In the genomic region with DNA sequence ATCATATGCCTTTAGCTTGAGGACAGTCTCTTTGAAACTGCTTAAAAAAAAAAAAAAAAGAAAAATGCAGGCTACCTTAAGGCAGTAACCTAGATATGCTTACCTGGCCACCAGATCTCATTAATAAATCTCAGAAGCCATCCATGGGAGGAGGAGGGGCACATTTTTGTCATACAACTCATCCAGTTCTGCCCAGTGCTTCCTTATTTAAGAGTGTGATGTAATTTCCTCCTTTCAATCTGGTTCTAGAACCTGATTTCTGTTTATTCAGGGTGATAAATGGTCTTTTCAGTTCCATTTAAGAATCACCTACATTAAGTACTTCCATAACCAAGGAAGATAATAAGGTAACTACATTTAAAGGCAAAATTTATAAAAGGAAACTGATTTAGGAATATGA, we compare ENCODE assay signal across 11 cellular contexts. TPM values are rescaled to one million over a fixed set of nuclear protein-coding genes. Genes with fewer than 3 reads are reported as not detected.
DNase-seq lines count a peak whose midpoint lies in the region; ATAC-seq, FAIRE-seq and TF ChIP-seq lines count a peak whose summit lies in the region.
"Had no signal": no experiment of that assay in that cellular context is flagged by ENCODE, and none has a peak within 500 bp of the region (broad histone marks: within the 10 kb centered on the region; RNA-seq: fewer than 3 reads in every experiment).

No MANE protein-coding gene starts in this region.

- in situ Hi-C loops in GM12878 (cut with MboI) = loop anchor here (5.0 kb wide), 1 partner anchor 292 kb away; no protein-coding TSS in a partner anchor

- TF ChIP-seq CTCF in right atrium auricular region (IDR thresholded peaks at IDR 0.05) = no peak
- TF ChIP-seq CTCF in GM12878 (IDR thresholded peaks at IDR 0.05 in 2 of 3, conservative IDR thresholded peaks at IDR 0.05 in 1 of 3; ENCODE audit: control insufficient read depth in 2 of 3, extremely low read depth in 1 of 3, insufficient read depth in 1 of 3, low read depth in 3 of 3, low read length in 3 of 3) = no peak
- TF ChIP-seq CTCF in right lobe of liver (IDR thresholded peaks at IDR 0.05) = no peak

- no peak overlapping the region for H3K4me2 ChIP-seq in GM12878 (ENCODE audit: control insufficient read depth, insufficient read depth)

- no peak for TF ChIP-seq POLR2A in GM12878 (IDR thresholded peaks at IDR 0.05; ENCODE audit: low read depth, low read length)
- peak; percentile 3 for TF ChIP-seq POLR2A in right lobe of liver (IDR thresholded peaks at IDR 0.05)

- RAD21 ChIA-PET in GM12878 (lab: Charles Lee; ENCODE audit: unreplicated experiment) = interaction anchor here (0.6 to 0.7 kb wide), 2 partner anchors 51 to 850 kb away, joined by 3 read pairs; no protein-coding TSS in a partner anchor

- no peak overlapping the region for H2AFZ ChIP-seq in GM12878 (ENCODE audit: control insufficient read depth, low read depth, low read length)

- no peak overlapping the region for H3K4me3 Mint-ChIP-seq in stimulated activated memory B cell treated with anti-CD40 and anti-IgM and Interleukin-4, amounts not matched to agents 10 μg/mL and 1 μg/mL and 100 μg/mL, for 72 hours

- H3K27me3 ChIP-seq in right atrium auricular region (no peaks in the 10 kb centered on the region), GM12878 (replicated peaks in 1 of 2; ENCODE audit: control insufficient read depth in 2 of 2, insufficient read depth in 2 of 2, low read length in 1 of 2) (peaks cover 0 to under 1% of the 10 kb centered on the region in 2 experiments; a peak in 1 of 4 replicates), right lobe of liver (no peaks in the 10 kb centered on the region)
- H3K27me3 ChIP-seq: cardiac muscle cell had no signal

- no peak overlapping the region for H3K4me3 ChIP-seq in right atrium auricular region
- no peak overlapping the region for H3K4me3 ChIP-seq in GM12878
- H3K4me3 ChIP-seq in right lobe of liver = peak overlapping the region in 2 of 3 donors; percentile 10 to 76
- H3K4me3 ChIP-seq: cardiac muscle cell had no signal

- intact Hi-C loops in Right ventricle myocardium superior (cut with DNase I) (no loop called here), GM12878 (cut with micrococcal nuclease; ENCODE audit: unreplicated experiment) (no loop called here), right lobe of liver (cut with DNase I) (no loop called here)

- no peak overlapping the region for H3K27ac Mint-ChIP-seq in stimulated activated memory B cell treated with anti-CD40 and anti-IgM and Interleukin-4, amounts not matched to agents 10 μg/mL and 1 μg/mL and 100 μg/mL, for 72 hours

- no peak for FAIRE-seq in GM12878 (lab: Jason Lieb, UNC)

- H3K4me1 Mint-ChIP-seq in stimulated activated memory B cell treated with anti-CD40 and anti-IgM and Interleukin-4, amounts not matched to agents 10 μg/mL and 1 μg/mL and 100 μg/mL, for 72 hours = peaks cover 2% of the 10 kb centered on the region

- SMC1A ChIA-PET in GM12878 (lab: Charles Lee; ENCODE audit: uncharacterized antibody, unreplicated experiment) = interaction anchor here (1.8 to 10.0 kb wide), 2 partner anchors 44 to 294 kb away, joined by 10 to 79 read pairs; no protein-coding TSS in a partner anchor

- no peak for ATAC-seq in Right ventricle myocardium superior (ENCODE audit: poor library complexity)
- peak; percentile 66 for ATAC-seq in GM12878
- peak in 3 of 4 donors; percentile 0 to 35 (median 4) for ATAC-seq in right lobe of liver
- ATAC-seq in HG03139 (IDR thresholded peaks at IDR 0.05; ENCODE audit: unreplicated experiment) = no peak
- no peak for ATAC-seq in stimulated activated memory B cell treated with anti-CD40 and anti-IgM and Interleukin-4, amounts not matched to agents 10 μg/mL and 1 μg/mL and 100 μg/mL, for 72 hours
- no peak for ATAC-seq in GM21619 (IDR thresholded peaks at IDR 0.05; ENCODE audit: unreplicated experiment)

- H3K9ac ChIP-seq in GM12878 (ENCODE audit: control insufficient read depth, insufficient read depth, low read length) = no peak overlapping the region

- H3K36me3 Mint-ChIP-seq in stimulated activated memory B cell treated with anti-CD40 and anti-IgM and Interleukin-4, amounts not matched to agents 10 μg/mL and 1 μg/mL and 100 μg/mL, for 72 hours = no peaks in the 10 kb centered on the region

- H4K20me1 ChIP-seq in GM12878 (ENCODE audit: control insufficient read depth, insufficient read depth) = no peaks in the 10 kb centered on the region

- CTCF ChIA-PET in GM12878 (lab: Yijun Ruan, JAX) = interaction anchor here (1.0 to 11.7 kb wide), 7 partner anchors 11 to 330 kb away, joined by 3 to 263 read pairs (median 4); no protein-coding TSS in a partner anchor

- H3K79me2 ChIP-seq in GM12878 (ENCODE audit: control insufficient read depth, insufficient read depth, low read length) = no peaks in the 10 kb centered on the region

- no peak for TF ChIP-seq EP300 in GM12878 (IDR thresholded peaks at IDR 0.05; ENCODE audit: borderline replicate concordance in 1 of 2, control insufficient read depth in 1 of 2, low read depth in 2 of 2, low read length in 2 of 2)

- H3K9me3 Mint-ChIP-seq in stimulated activated memory B cell treated with anti-CD40 and anti-IgM and Interleukin-4, amounts not matched to agents 10 μg/mL and 1 μg/mL and 100 μg/mL, for 72 hours = no peaks in the 10 kb centered on the region
- H3K9me3 Mint-ChIP-seq: neural crest cell had no signal

- POLR2A ChIA-PET in GM12878 (lab: Charles Lee) = interaction anchor here (0.6 kb wide), 1 partner anchor 669 kb away, joined by 3 read pairs; no protein-coding TSS in a partner anchor

- no peak for TF ChIP-seq RAD21 in GM12878 (IDR thresholded peaks at IDR 0.05; ENCODE audit: insufficient read depth, low read depth, low read length)

- peak; percentile 52 for DNase-seq in right atrium auricular region (ENCODE audit: low spot score)
- DNase-seq in Right ventricle myocardium superior = no peak
- DNase-seq in GM12878 (ENCODE audit: low read depth, low spot score) = no peak
- DNase-seq in right lobe of liver = no peak
- no peak for DNase-seq in iPS-NIHi11 (ENCODE audit: low spot score)
- DNase-seq: KG1 had no signal

- H3K27ac ChIP-seq in right atrium auricular region (no peak overlapping the region), GM12878 (ENCODE audit: control insufficient read depth, insufficient read depth) (no peak overlapping the region), right lobe of liver (peak overlapping the region; percentile 11 to 100 (median 100))
- H3K27ac ChIP-seq: cardiac muscle cell had no signal

- peaks cover 0 to 47% of the 10 kb centered on the region in 2 donors for H3K4me1 ChIP-seq in right atrium auricular region
- no peaks in the 10 kb centered on the region for H3K4me1 ChIP-seq in GM12878 (ENCODE audit: control insufficient read depth, insufficient read depth, low read length)
- peaks cover 0 to 62% (median 8%) of the 10 kb centered on the region in 4 donors for H3K4me1 ChIP-seq in right lobe of liver

- no peaks in the 10 kb centered on the region for H3K36me3 ChIP-seq in right atrium auricular region
- no peaks in the 10 kb centered on the region for H3K36me3 ChIP-seq in GM12878 (ENCODE audit: control insufficient read depth in 2 of 2, insufficient read depth in 2 of 2, low read length in 1 of 2)
- peaks cover 0 to 86% (median 11%) of the 10 kb centered on the region in 4 donors for H3K36me3 ChIP-seq in right lobe of liver
- H3K36me3 ChIP-seq: cardiac muscle cell had no signal

- peaks cover 11% of the 10 kb centered on the region for H3K27me3 Mint-ChIP-seq in stimulated activated memory B cell treated with anti-CD40 and anti-IgM and Interleukin-4, amounts not matched to agents 10 μg/mL and 1 μg/mL and 100 μg/mL, for 72 hours

- H3K9me3 ChIP-seq in right atrium auricular region (no peaks in the 10 kb centered on the region), GM12878 (replicated peaks; ENCODE audit: control insufficient read depth, insufficient read depth, low read length) (no peaks in the 10 kb centered on the region), right lobe of liver (no peaks in the 10 kb centered on the region)

- BruUV-seq in GM12878 (replicated peaks; lab: Mats Ljungman, UMichigan) = no TSS peak

RNA-seq across cellular contexts. Expression of a gene that starts 6.1 kb away (rescaled TPM):
- total RNA-seq in right atrium auricular region (10 to 100 TPM; 33.0 to 34.5 TPM), Right ventricle myocardium superior (11.1 TPM), GM12878 (2014; rRNA removed) (3.8 and 4.4 TPM in 2 replicates), GM12878 (2014; rRNA removed; fragmentation: Illumina TruSeq; extraction: Trizol) (4.1 TPM in 2 replicates), GM12878 (2021) (4.6 and 6.5 TPM in 2 replicates), right lobe of liver (100 to 1,000 TPM; 109 to 539 (median 214) TPM)
- 0.71 and 0.98 TPM in 2 replicates for total RNA-seq in GM12878 (2013; cell fraction: nucleolus; rRNA removed)
- 2.0 TPM for polyA plus RNA-seq in GM12878 (2011; ENCODE audit: low read depth)
- polyA plus RNA-seq in GM12878 (2011; rRNA removed) (0.73 and 0.90 TPM in 2 replicates), GM12878 (2014; fragmentation: Illumina TruSeq; extraction: Trizol) (5.9 and 6.9 TPM in 2 replicates), GM12878 (2014; fragmentation: Nextera tagmentation; extraction: Ambion mirVana) (1 to 10 TPM; 1.6 to 2.4 TPM), GM12878 (2014; rRNA removed) (3.2 and 4.0 TPM in 2 replicates), GM12878 (2016; fragmentation: Nextera tagmentation; extraction: Ambion mirVana) (1 to 10 TPM; 2.0 to 2.3 TPM)
- 0.49 and 0.53 TPM in 2 replicates for polyA plus RNA-seq in GM12878 (2011; cell fraction: cytosol; rRNA removed)
- 0.67 and 0.69 TPM in 2 replicates for polyA plus RNA-seq in GM12878 (2011; cell fraction: nucleus; rRNA removed)
- polyA plus RNA-seq in GM12878 (2012) = 2.3 and 2.4 TPM in 2 replicates
- 0.59 and 0.62 TPM in 2 replicates for polyA minus RNA-seq in GM12878 (2011; rRNA and poly(A)+ RNA removed)
- polyA minus RNA-seq in GM12878 (2011; cell fraction: cytosol; rRNA and poly(A)+ RNA removed) = 0.80 and 0.94 TPM in 2 replicates
- polyA minus RNA-seq in GM12878 (2011; cell fraction: nucleus; rRNA and poly(A)+ RNA removed) = 0.48 TPM in 2 replicates

RNA-seq across cellular contexts. Expression of a gene that starts 58.5 kb away (rescaled TPM):
- total RNA-seq in right atrium auricular region (100 to 1,000 TPM; 206 to 266 TPM), Right ventricle myocardium superior (361 TPM), GM12878 (2014; rRNA removed) (267 and 294 TPM in 2 replicates), GM12878 (2014; rRNA removed; fragmentation: Illumina TruSeq; extraction: Trizol) (293 and 296 TPM in 2 replicates), GM12878 (2021) (405 and 406 TPM in 2 replicates), right lobe of liver (100 to 1,000 TPM; 144 to 218 (median 173) TPM)
- total RNA-seq in GM12878 (2013; cell fraction: nucleolus; rRNA removed) = 40.2 and 45.4 TPM in 2 replicates
- polyA plus RNA-seq in GM12878 (2011; ENCODE audit: low read depth) = 273 TPM
- polyA plus RNA-seq in GM12878 (2011; rRNA removed) (523 and 619 TPM in 2 replicates), GM12878 (2014; fragmentation: Illumina TruSeq; extraction: Trizol) (391 and 465 TPM in 2 replicates), GM12878 (2014; fragmentation: Nextera tagmentation; extraction: Ambion mirVana) (1,000 to 10,000 TPM in 1 of 2 experiments, 100 to 1,000 TPM in 1; 948 to 1,056 TPM), GM12878 (2014; rRNA removed) (416 and 466 TPM in 2 replicates), GM12878 (2016; fragmentation: Nextera tagmentation; extraction: Ambion mirVana) (100 to 1,000 TPM; 717 to 720 TPM)
- 271 and 290 TPM in 2 replicates for polyA plus RNA-seq in GM12878 (2011; cell fraction: cytosol; rRNA removed)
- 199 and 211 TPM in 2 replicates for polyA plus RNA-seq in GM12878 (2011; cell fraction: nucleus; rRNA removed)
- polyA plus RNA-seq in GM12878 (2012) = 355 and 386 TPM in 2 replicates
- 130 and 135 TPM in 2 replicates for polyA minus RNA-seq in GM12878 (2011; rRNA and poly(A)+ RNA removed)
- polyA minus RNA-seq in GM12878 (2011; cell fraction: cytosol; rRNA and poly(A)+ RNA removed) = 54.5 and 67.0 TPM in 2 replicates
- 26.0 and 41.7 TPM in 2 replicates for polyA minus RNA-seq in GM12878 (2011; cell fraction: nucleus; rRNA and poly(A)+ RNA removed)

Comparison
In these comparisons a context has a peak if more than half of its experiments do, and no peak if none do; other contexts are left out.
1. H3K27ac ChIP-seq: peak in right lobe of liver (3 of 3); none in right atrium auricular region (0 of 2) and GM12878 (single experiment).
2. H3K4me3 ChIP-seq: peak in right lobe of liver (2 of 3); none in right atrium auricular region (0 of 2) and GM12878 (single experiment).
3. ATAC-seq: peak in GM12878 (single experiment) and right lobe of liver (3 of 4); none in Right ventricle myocardium superior (single experiment), HG03139 (single experiment), stimulated activated memory B cell treated with anti-CD40 and anti-IgM and Interleukin-4, amounts not matched to agents 10 μg/mL and 1 μg/mL and 100 μg/mL, for 72 hours (single experiment) and GM21619 (single experiment).